19 cellular contexts compared by ENCODE assay signal in the genomic region with DNA sequence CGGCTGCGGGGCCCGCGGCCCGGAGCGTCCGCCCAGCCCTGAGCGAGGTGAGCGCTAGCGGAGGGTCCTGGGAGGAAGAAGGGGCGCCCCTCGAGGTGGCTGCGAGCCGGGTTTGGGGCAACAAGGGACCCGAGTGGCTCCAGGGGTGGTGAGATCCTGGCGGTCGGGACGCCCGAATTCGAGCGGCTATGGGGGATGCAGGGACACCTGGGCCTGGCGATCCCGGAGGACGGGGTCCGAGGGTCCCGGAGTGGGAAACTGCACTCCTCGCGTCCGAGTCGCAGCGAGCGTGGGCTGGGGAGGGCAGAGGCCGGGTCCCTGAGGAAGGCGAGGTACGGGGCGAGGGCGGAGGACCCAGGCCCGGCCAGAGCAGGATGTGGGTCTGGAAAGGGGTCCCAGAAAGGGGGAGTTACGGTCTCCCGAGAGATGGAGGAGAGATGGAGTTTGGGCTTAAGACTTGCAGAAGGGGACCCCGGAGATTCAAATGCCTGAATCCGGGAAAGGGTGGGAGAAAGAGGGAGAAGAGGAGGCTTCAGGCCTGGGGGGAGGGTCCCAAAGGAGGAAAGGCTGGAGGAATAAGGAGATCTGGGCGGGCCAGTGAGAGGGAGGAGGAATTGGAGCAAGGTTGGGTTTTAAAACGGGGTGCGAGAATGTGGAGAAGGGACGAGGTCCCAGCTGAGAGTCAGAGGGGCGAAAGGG. TPM values are rescaled to one million over a fixed set of nuclear protein-coding genes. Genes with fewer than 3 reads are reported as not detected.
DNase-seq lines count a peak whose midpoint lies in the region; ATAC-seq, FAIRE-seq and TF ChIP-seq lines count a peak whose summit lies in the region.
"Had no signal": no experiment of that assay in that cellular context is flagged by ENCODE, and none has a peak within 500 bp of the region (broad histone marks: within the 10 kb centered on the region; RNA-seq: fewer than 3 reads in every experiment).

No MANE protein-coding gene starts in this region.

- dilution Hi-C loops in endothelial cell of umbilical vein (cut with MboI; ENCODE audit: extremely low pct_ligation_motif_present, low sequenced_read_pairs): no loop called here

- no peak for TF ChIP-seq POLR2A in endothelial cell of umbilical vein (IDR thresholded peaks at IDR 0.05; ENCODE audit: low read depth, low read length)

- H3K9ac ChIP-seq in NT2/D1 (ENCODE audit: insufficient read length, low read depth) (peak overlapping the region; percentile 81), endothelial cell of umbilical vein (replicated peaks; ENCODE audit: extremely low read depth, insufficient read depth, low read length) (no peak overlapping the region), neural cell (ENCODE audit: low read length) (peak overlapping the region; percentile 91)

- ATAC-seq in GM18861 (IDR thresholded peaks at IDR 0.05; ENCODE audit: unreplicated experiment): no peak
- ATAC-seq: activated CD4-positive, alpha-beta T cell treated with anti-CD3 and anti-CD28 coated beads for 36 hours; left cardiac atrium; psoas muscle had no signal

- H3K27me3 ChIP-seq in AG04450 (ENCODE audit: control insufficient read depth, insufficient read depth, low read length) (peaks cover 10% of the 10 kb centered on the region), NT2/D1 (ENCODE audit: insufficient read depth, insufficient read length) (peaks cover 43% of the 10 kb centered on the region), endothelial cell of umbilical vein (ENCODE audit: control insufficient read depth in 2 of 2, insufficient read depth in 2 of 2, low read length in 2 of 2) (peaks cover 31 to 32% of the 10 kb centered on the region in 2 experiments), neural cell (ENCODE audit: insufficient read depth, low read depth, low read length) (no peaks in the 10 kb centered on the region)

- no peaks in the 10 kb centered on the region for H3F3A ChIP-seq in neural cell (ENCODE audit: insufficient read depth, low read length, poor library complexity, severe bottlenecking)

- H2AFZ ChIP-seq in endothelial cell of umbilical vein (ENCODE audit: low read depth, low read length) (no peak overlapping the region), neural cell (ENCODE audit: low read depth, low read length) (peak overlapping the region; percentile 46)

- no peak for FAIRE-seq in endothelial cell of umbilical vein (lab: Jason Lieb, UNC)

- H3K4me1 Mint-ChIP-seq in activated CD4-positive, alpha-beta T cell treated with anti-CD3 and anti-CD28 coated beads, Interleukin-2, amount 10 ng/mL, durations not matched to agents 7 days and 5 days: peaks cover 16% of the 10 kb centered on the region

- H3K4me1 ChIP-seq in NT2/D1 (ENCODE audit: insufficient read depth, insufficient read length) (no peaks in the 10 kb centered on the region), endothelial cell of umbilical vein (ENCODE audit: control insufficient read depth, extremely low read depth, insufficient read depth, low read length) (peaks cover 6% of the 10 kb centered on the region)

- H3K4me3 Mint-ChIP-seq in activated CD4-positive, alpha-beta T cell treated with anti-CD3 and anti-CD28 coated beads, Interleukin-2, amount 10 ng/mL, durations not matched to agents 7 days and 5 days: no peak overlapping the region
- H3K4me3 Mint-ChIP-seq: activated CD4-positive, alpha-beta T cell treated with anti-CD3 and anti-CD28 coated beads for 36 hours had no signal

- H4K20me1 ChIP-seq in endothelial cell of umbilical vein (replicated peaks; ENCODE audit: control insufficient read depth, extremely low read depth, insufficient read depth, low read length): no peaks in the 10 kb centered on the region
- no peaks in the 10 kb centered on the region for H4K20me1 ChIP-seq in neural cell (ENCODE audit: insufficient read depth)

- H3K79me2 ChIP-seq in endothelial cell of umbilical vein (ENCODE audit: control insufficient read depth, insufficient read depth, low read length) (no peaks in the 10 kb centered on the region), neural cell (replicated peaks; ENCODE audit: insufficient read depth, low read length) (peaks cover 24% of the 10 kb centered on the region)

- H3K27me3 Mint-ChIP-seq in activated CD4-positive, alpha-beta T cell treated with anti-CD3 and anti-CD28 coated beads, Interleukin-2, amount 10 ng/mL, durations not matched to agents 7 days and 5 days: peaks cover 60% of the 10 kb centered on the region

- TF ChIP-seq CTCF in AG04450 (IDR thresholded peaks at IDR 0.05; ENCODE audit: low read depth, low read length) (no peak), endothelial cell of umbilical vein (IDR thresholded peaks at IDR 0.05; ENCODE audit: extremely low read depth in 1 of 2, insufficient read depth in 1 of 2, low read depth in 1 of 2, low read length in 2 of 2) (no peak), neural cell (IDR thresholded peaks at IDR 0.05; ENCODE audit: poor library complexity, severe bottlenecking) (no peak)

- TF ChIP-seq RAD21 in neural cell (conservative IDR thresholded peaks at IDR 0.05): peak; percentile 3

- no peaks in the 10 kb centered on the region for H3K9me2 ChIP-seq in neural cell (ENCODE audit: insufficient read depth, low read length)

- BruUV-seq in endothelial cell of umbilical vein (replicated peaks; lab: Mats Ljungman, UMichigan): no TSS peak

- H3K9me1 ChIP-seq in endothelial cell of umbilical vein (replicated peaks; ENCODE audit: control insufficient read depth, extremely low read depth, insufficient read depth, low read length): no peaks in the 10 kb centered on the region

- CTCF ChIA-PET in AG04450 (lab: Charles Lee): interaction anchor here (0.6 to 1.2 kb wide), 2 partner anchors 97 to 117 kb away, joined by 3 read pairs; no protein-coding TSS in a partner anchor
- CTCF ChIA-PET in endothelial cell of umbilical vein (lab: Charles Lee): interaction anchor here (0.7 to 1.5 kb wide), 3 partner anchors 114 to 190 kb away, joined by 3 to 9 read pairs (median 9); no protein-coding TSS in a partner anchor
- CTCF ChIA-PET in activated CD4-positive, alpha-beta T cell treated with anti-CD3 and anti-CD28 coated beads, Interleukin-2, amount 10 ng/mL, durations not matched to agents 7 days and 5 days (lab: Charles Lee): no interaction called here

- no peak overlapping the region for H3K27ac ChIP-seq in AG04450 (ENCODE audit: low read depth, low read length)
- no peak overlapping the region for H3K27ac ChIP-seq in endothelial cell of umbilical vein (ENCODE audit: insufficient read depth, low read depth, low read length)
- H3K27ac ChIP-seq in neural cell (ENCODE audit: low read length): peak overlapping the region; percentile 86
- H3K27ac ChIP-seq: psoas muscle, RWPE1 had no signal

- H3K4me3 ChIP-seq in AG04450 (ENCODE audit: low read depth, low read length) (peak overlapping the region; percentile 71), NT2/D1 (ENCODE audit: insufficient read length, low read depth) (peak overlapping the region; percentile 75), endothelial cell of umbilical vein (replicated peaks in 1 of 3; ENCODE audit: insufficient read depth in 1 of 3, low read depth in 1 of 3, low read length in 3 of 3) (no peak overlapping the region), neural cell (ENCODE audit: low read length) (peak overlapping the region; percentile 99)

- DNase-seq in AG04450 (ENCODE audit: low read depth, low spot score) (no peak), NT2/D1 (ENCODE audit: low read depth, low spot score) (no peak), endothelial cell of umbilical vein (ENCODE audit: low read depth, low spot score) (no peak), NCI-H82 (lab: John Stamatoyannopoulos, UW) (no peak), NCI-H2081 treated with DMSO at 0.1 percent for 48 hours (lab: John Stamatoyannopoulos, UW) (no peak)
- no peak for DNase-seq in activated CD4-positive, alpha-beta T cell treated with anti-CD3 and anti-CD28 coated beads, Interleukin-2, amount 10 ng/mL, durations not matched to agents 7 days and 5 days
- DNase-seq: activated CD4-positive, alpha-beta T cell treated with anti-CD3 and anti-CD28 coated beads for 36 hours; activated CD8-positive, alpha-beta memory T cell treated with anti-CD3 and anti-CD28 coated beads, Interleukin-2, amount 50 U/mL, for 48 hours; activated naive CD4-positive, alpha-beta T cell treated with Interleukin-2 at 50 U/mL for 16 hours; DMS 273 treated with DMSO at 0.1 percent for 48 hours; left cardiac atrium; MM.1S; NCI-H748 treated with DMSO at 0.1 percent for 48 hours; T-helper 2 cell had no signal

- intact Hi-C loops in endothelial cell of umbilical vein (cut with micrococcal nuclease): loop anchor here (5.0 kb wide), 1 partner anchor 188 kb away; no protein-coding TSS in a partner anchor

- POLR2A ChIA-PET in AG04450 (lab: Yijun Ruan, JAX): no interaction called here
- POLR2A ChIA-PET in endothelial cell of umbilical vein (lab: Charles Lee): no interaction called here
- POLR2A ChIA-PET in activated CD4-positive, alpha-beta T cell treated with anti-CD3 and anti-CD28 coated beads, Interleukin-2, amount 10 ng/mL, durations not matched to agents 7 days and 5 days (lab: Charles Lee): no interaction called here

- no peaks in the 10 kb centered on the region for H3K36me3 Mint-ChIP-seq in activated CD4-positive, alpha-beta T cell treated with anti-CD3 and anti-CD28 coated beads, Interleukin-2, amount 10 ng/mL, durations not matched to agents 7 days and 5 days (ENCODE audit: low read depth)

- no peak for TF ChIP-seq EP300 in neural cell (conservative IDR thresholded peaks at IDR 0.05; ENCODE audit: poor library complexity, severe bottlenecking)

- H3K36me3 ChIP-seq in NT2/D1 (ENCODE audit: insufficient read depth, insufficient read length, low read length) (no peaks in the 10 kb centered on the region), endothelial cell of umbilical vein (ENCODE audit: control insufficient read depth in 2 of 2, extremely low read depth in 1 of 2, insufficient read depth in 2 of 2, low read length in 2 of 2) (no peaks in the 10 kb centered on the region), neural cell (ENCODE audit: insufficient read depth, low read length) (no peaks in the 10 kb centered on the region)

- no peaks in the 10 kb centered on the region for H3K9me3 Mint-ChIP-seq in activated CD4-positive, alpha-beta T cell treated with anti-CD3 and anti-CD28 coated beads, Interleukin-2, amount 10 ng/mL, durations not matched to agents 7 days and 5 days

- H3K9me3 ChIP-seq in AG04450 (ENCODE audit: control insufficient read depth, insufficient read depth, low read length) (no peaks in the 10 kb centered on the region; the same call in 1 of the 2 replicates), NT2/D1 (ENCODE audit: insufficient read depth, low read length) (no peaks in the 10 kb centered on the region), endothelial cell of umbilical vein (replicated peaks; ENCODE audit: control insufficient read depth, insufficient read depth, low read length) (no peaks in the 10 kb centered on the region), neural cell (ENCODE audit: low read length) (no peaks in the 10 kb centered on the region)
- H3K9me3 ChIP-seq: psoas muscle had no signal

- H3K4me2 ChIP-seq in endothelial cell of umbilical vein (ENCODE audit: insufficient read depth, low read length): no peak overlapping the region
- H3K4me2 ChIP-seq in neural cell (ENCODE audit: low read length): peak overlapping the region; percentile 92

- H3K27ac Mint-ChIP-seq in activated CD4-positive, alpha-beta T cell treated with anti-CD3 and anti-CD28 coated beads, Interleukin-2, amount 10 ng/mL, durations not matched to agents 7 days and 5 days: no peak overlapping the region
- H3K27ac Mint-ChIP-seq: activated CD4-positive, alpha-beta T cell treated with anti-CD3 and anti-CD28 coated beads for 36 hours had no signal

RNA-seq across cellular contexts. Expression of a gene that starts 0.5 kb away (rescaled TPM):
- 8.6 and 9.3 TPM in 2 replicates for polyA plus RNA-seq in AG04450 (2011; rRNA removed)
- 4.0 and 4.5 TPM in 2 replicates for polyA minus RNA-seq in AG04450 (2011; rRNA and poly(A)+ RNA removed)
- 0.78 and 1.3 TPM in 2 replicates for total RNA-seq in endothelial cell of umbilical vein
- 0.92 and 1.1 TPM in 2 replicates for polyA plus RNA-seq in endothelial cell of umbilical vein
- 0.83 and 0.99 TPM in 2 replicates for polyA plus RNA-seq in endothelial cell of umbilical vein (2011; cell fraction: cytosol; rRNA removed)
- 0.68 and 0.74 TPM in 2 replicates for polyA plus RNA-seq in endothelial cell of umbilical vein (2011; cell fraction: nucleus; rRNA removed)
- polyA plus RNA-seq in endothelial cell of umbilical vein (2012): 0.64 and 1.2 TPM in 2 replicates
- polyA minus RNA-seq in endothelial cell of umbilical vein: 0.34 TPM in 1 of 2 replicates, not detected in the other
- not detected for polyA minus RNA-seq in endothelial cell of umbilical vein (2011; cell fraction: cytosol; rRNA and poly(A)+ RNA removed)
- polyA minus RNA-seq in endothelial cell of umbilical vein (2011; cell fraction: nucleus; rRNA and poly(A)+ RNA removed): 0.34 TPM in 1 of 2 replicates, not detected in the other
- 27.8 and 37.0 TPM in 2 replicates for polyA plus RNA-seq in neural cell
- polyA minus RNA-seq in neural cell: 25.4 and 29.2 TPM in 2 replicates
- not detected for total RNA-seq in activated CD4-positive, alpha-beta T cell treated with anti-CD3 and anti-CD28 coated beads, Interleukin-2, amount 10 ng/mL, durations not matched to agents 7 days and 5 days
- total RNA-seq: activated CD4-positive, alpha-beta T cell treated with anti-CD3 and anti-CD28 coated beads for 36 hours; left cardiac atrium; mucosa of gallbladder; psoas muscle had no signal

RNA-seq across cellular contexts. Expression of a gene that starts 27.6 kb away (rescaled TPM):
- polyA plus RNA-seq in AG04450 (2011; rRNA removed): 0.09 and 0.14 TPM in 2 replicates
- polyA minus RNA-seq in AG04450 (2011; rRNA and poly(A)+ RNA removed): not detected in 2 replicates
- not detected in 2 replicates for total RNA-seq in endothelial cell of umbilical vein
- 0.07 and 0.08 TPM in 2 replicates for polyA plus RNA-seq in endothelial cell of umbilical vein
- 0.03 TPM in 1 of 2 replicates, not detected in the other for polyA plus RNA-seq in endothelial cell of umbilical vein (2011; cell fraction: cytosol; rRNA removed)
- polyA plus RNA-seq in endothelial cell of umbilical vein (2011; cell fraction: nucleus; rRNA removed): 0.08 and 0.17 TPM in 2 replicates
- polyA plus RNA-seq in endothelial cell of umbilical vein (2012): 0.05 and 0.25 TPM in 2 replicates
- not detected in 2 replicates for polyA minus RNA-seq in endothelial cell of umbilical vein
- not detected for polyA minus RNA-seq in endothelial cell of umbilical vein (2011; cell fraction: cytosol; rRNA and poly(A)+ RNA removed)
- polyA minus RNA-seq in endothelial cell of umbilical vein (2011; cell fraction: nucleus; rRNA and poly(A)+ RNA removed): not detected in 2 replicates
- 0.99 and 2.2 TPM in 2 replicates for polyA plus RNA-seq in neural cell
- polyA minus RNA-seq in neural cell: 3.0 and 5.4 TPM in 2 replicates
- under 1 TPM; 0.40 to 0.45 TPM for total RNA-seq in activated CD4-positive, alpha-beta T cell treated with anti-CD3 and anti-CD28 coated beads, Interleukin-2, amount 10 ng/mL, durations not matched to agents 7 days and 5 days
- total RNA-seq: left cardiac atrium, psoas muscle had no signal

RNA-seq across cellular contexts. Expression of a gene that starts 41.9 kb away (rescaled TPM):
- polyA plus RNA-seq in AG04450 (2011; rRNA removed) (39.3 and 71.0 TPM in 2 replicates), endothelial cell of umbilical vein (100 and 122 TPM in 2 replicates), neural cell (2.5 and 4.5 TPM in 2 replicates)
- 70.6 and 76.6 TPM in 2 replicates for polyA minus RNA-seq in AG04450 (2011; rRNA and poly(A)+ RNA removed)
- total RNA-seq in endothelial cell of umbilical vein: 128 and 133 TPM in 2 replicates
- polyA plus RNA-seq in endothelial cell of umbilical vein (2011; cell fraction: cytosol; rRNA removed): 35.1 and 49.3 TPM in 2 replicates
- 26.7 and 54.2 TPM in 2 replicates for polyA plus RNA-seq in endothelial cell of umbilical vein (2011; cell fraction: nucleus; rRNA removed)
- 66.5 and 108 TPM in 2 replicates for polyA plus RNA-seq in endothelial cell of umbilical vein (2012)
- polyA minus RNA-seq in endothelial cell of umbilical vein (40.0 and 44.3 TPM in 2 replicates), neural cell (5.1 and 6.5 TPM in 2 replicates)
- polyA minus RNA-seq in endothelial cell of umbilical vein (2011; cell fraction: cytosol; rRNA and poly(A)+ RNA removed): 8.2 TPM
- 22.8 and 50.6 TPM in 2 replicates for polyA minus RNA-seq in endothelial cell of umbilical vein (2011; cell fraction: nucleus; rRNA and poly(A)+ RNA removed)
- total RNA-seq in activated CD4-positive, alpha-beta T cell treated with anti-CD3 and anti-CD28 coated beads, Interleukin-2, amount 10 ng/mL, durations not matched to agents 7 days and 5 days: 100 to 1,000 TPM; 107 to 122 TPM

RNA-seq across cellular contexts. Expression of a gene that starts 53.1 kb away (rescaled TPM):
- polyA plus RNA-seq in AG04450 (2011; rRNA removed) (0.33 and 0.52 TPM in 2 replicates), endothelial cell of umbilical vein (0.11 and 0.18 TPM in 2 replicates), neural cell (3.3 and 6.0 TPM in 2 replicates)
- 0.32 and 0.61 TPM in 2 replicates for polyA minus RNA-seq in AG04450 (2011; rRNA and poly(A)+ RNA removed)
- total RNA-seq in endothelial cell of umbilical vein: 1.7 and 3.0 TPM in 2 replicates
- polyA plus RNA-seq in endothelial cell of umbilical vein (2011; cell fraction: cytosol; rRNA removed): 0.15 and 0.21 TPM in 2 replicates
- 1.6 and 1.9 TPM in 2 replicates for polyA plus RNA-seq in endothelial cell of umbilical vein (2011; cell fraction: nucleus; rRNA removed)
- 7.0 and 9.1 TPM in 2 replicates for polyA plus RNA-seq in endothelial cell of umbilical vein (2012)
- polyA minus RNA-seq in endothelial cell of umbilical vein (0.44 and 0.49 TPM in 2 replicates), neural cell (8.5 and 9.4 TPM in 2 replicates)
- not detected for polyA minus RNA-seq in endothelial cell of umbilical vein (2011; cell fraction: cytosol; rRNA and poly(A)+ RNA removed)
- 0.63 and 0.96 TPM in 2 replicates for polyA minus RNA-seq in endothelial cell of umbilical vein (2011; cell fraction: nucleus; rRNA and poly(A)+ RNA removed)
- not detected for total RNA-seq in activated CD4-positive, alpha-beta T cell treated with anti-CD3 and anti-CD28 coated beads, Interleukin-2, amount 10 ng/mL, durations not matched to agents 7 days and 5 days
- total RNA-seq: activated CD4-positive, alpha-beta T cell treated with anti-CD3 and anti-CD28 coated beads for 36 hours had no signal

Comparison
In these comparisons a context has a peak if more than half of its experiments do, and no peak if none do; other contexts are left out.
1. H3K4me3 ChIP-seq: peak in AG04450 (single experiment), NT2/D1 (single experiment) and neural cell (single experiment); none in endothelial cell of umbilical vein (0 of 3).